Comparison of ENCODE assay signal across 14 cellular contexts in genomic region chr15:70151441-70151840, GRCh38.
"Had no signal": no experiment of that assay in that cellular context is flagged by ENCODE, and none has a peak within 500 bp of the region (broad histone marks: within the 10 kb centered on the region; RNA-seq: fewer than 3 reads in every experiment).

No MANE protein-coding gene starts in this region.

- H3K36me3 ChIP-seq: breast epithelium, uterus had no signal

- H3K27me3 ChIP-seq: breast epithelium, uterus had no signal

- DNase-seq: activated CD4-positive, alpha-beta T cell treated with anti-CD3 and anti-CD28 coated beads, Interleukin-2, amount 10 ng/mL, durations not matched to agents 24 days and 14 days; activated CD4-positive, CD25-positive, alpha-beta regulatory T cell; activated CD8-positive, alpha-beta T cell treated with anti-CD3 and anti-CD28 coated beads, Interleukin-2, amount 10 ng/mL, durations not matched to agents 7 days and 5 days; activated gamma-delta T cell treated with Interleukin-2 at 50 U/mL for 16 hours; cerebellar nuclear complex; effector memory CD4-positive, alpha-beta T cell; foreskin fibroblast; stimulated activated CD4-positive, alpha-beta T cell treated with anti-CD3 and anti-CD28 coated beads, Interleukin-12 subunit alpha, Interleukin-12 subunit beta, amount 100 ng/mL, for 4 hours; stimulated activated CD4-positive, alpha-beta T cell treated with anti-CD3 and anti-CD28 coated beads, Interleukin-2, amount 100 ng/mL, for 24 hours; T-helper 17 cell; uterus had no signal

- H3K4me3 ChIP-seq: breast epithelium, lung, uterus had no signal

- ATAC-seq: activated CD8-positive, alpha-beta T cell treated with anti-CD3 and anti-CD28 coated beads, Interleukin-2, amount 10 ng/mL, durations not matched to agents 7 days and 5 days; sciatic nerve; T-helper 17 cell had no signal

- H3K4me1 ChIP-seq: breast epithelium had no signal

- H3K27ac ChIP-seq: breast epithelium, uterus had no signal

- H3K9me3 ChIP-seq: breast epithelium, uterus had no signal
